Comparison of ENCODE assay signal across 24 cellular contexts in the genomic region with DNA sequence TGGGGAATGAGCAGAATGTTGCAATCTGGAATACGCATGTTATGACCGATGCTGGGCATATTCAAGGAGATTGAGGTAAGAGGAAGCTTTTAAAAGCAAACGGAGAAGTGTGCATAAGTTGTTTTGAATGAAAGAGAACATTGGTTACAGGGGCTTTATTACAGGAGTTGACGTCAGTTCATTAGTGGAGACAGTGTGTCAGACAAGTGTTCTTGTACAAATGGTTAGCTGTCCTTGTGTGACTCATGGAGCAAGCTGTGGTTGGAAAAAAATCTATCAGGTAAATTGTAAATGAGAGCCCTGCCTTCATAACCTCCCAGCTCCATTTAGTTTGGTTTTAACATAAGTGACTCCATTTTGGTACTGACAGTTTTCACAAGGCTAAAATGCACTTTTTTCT.
"Had no signal": no experiment of that assay in that cellular context is flagged by ENCODE, and none has a peak within 500 bp of the region (broad histone marks: within the 10 kb centered on the region; RNA-seq: fewer than 3 reads in every experiment).

No MANE protein-coding gene starts in this region.

- ATAC-seq: activated T-cell treated with anti-CD3 and anti-CD28 coated beads, Interleukin-2, amount 50 U/mL, for 72 hours; Panc1; SK-N-SH treated with all-trans-retinoic acid at 6 μM for 48 hours had no signal

- H3K4me1 ChIP-seq: SJCRH30 had no signal

- H3K9me3 ChIP-seq: SJCRH30 had no signal

- DNase-seq: activated CD4-positive, alpha-beta T cell treated with anti-CD3 and anti-CD28 coated beads for 48 hours; activated CD4-positive, alpha-beta T cell treated with anti-CD3 and anti-CD28 coated beads, Interleukin-2, amount 50 U/mL, for 4 hours; activated CD4-positive, CD25-positive, alpha-beta regulatory T cell treated with anti-CD3 and anti-CD28 coated beads, Interleukin-2, amount 50 U/mL, for 72 hours; activated gamma-delta T cell treated with Interleukin-2 at 50 U/mL for 16 hours; activated naive CD4-positive, alpha-beta T cell treated with anti-CD3 and anti-CD28 coated beads, Interleukin-2, amount 10 ng/mL, durations not matched to agents 7 days and 5 days; activated naive CD8-positive, alpha-beta T cell treated with anti-CD3 and anti-CD28 coated beads, Interleukin-2, amount 10 ng/mL, durations not matched to agents 7 days and 5 days; activated T-cell treated with anti-CD3 and anti-CD28 coated beads, Interleukin-2, amount 50 U/mL, for 72 hours; aorta; caudate nucleus; MM.1S; NCI-H1105; NCI-H1436 treated with DMSO at 0.1 percent for 48 hours; NCI-H187; NCI-H345; NCI-H510A; NCI-H526 treated with DMSO at 0.1 percent for 48 hours; NCI-H82; OCI-M1; Right ventricle myocardium superior; SJCRH30; SW 1271 had no signal

- H3K27ac ChIP-seq: RWPE1, SJCRH30 had no signal

- H3K4me3 ChIP-seq: SJCRH30 had no signal

- H3K36me3 ChIP-seq: SJCRH30 had no signal

- H3K27me3 ChIP-seq: SJCRH30 had no signal
